In genomic region chr9:113179839-113180238, GRCh38 we compare ENCODE assay signal across 15 cellular contexts. TPM values are rescaled to one million over a fixed set of nuclear protein-coding genes. Genes with fewer than 3 reads are reported as not detected.
DNase-seq lines count a peak whose midpoint lies in the region; ATAC-seq and TF ChIP-seq lines count a peak whose summit lies in the region.
"Had no signal": no experiment of that assay in that cellular context is flagged by ENCODE, and none has a peak within 500 bp of the region (broad histone marks: within the 10 kb centered on the region; RNA-seq: fewer than 3 reads in every experiment).

No MANE protein-coding gene starts in this region.

- 0 to 62% (median 49%) methylated on average over 1 of the region's 1 CpG for WGBS in heart left ventricle, 4 donors

- peaks cover 0 to 11% (median 0%) of the 10 kb centered on the region in 12 donors for H3K4me1 ChIP-seq in heart left ventricle
- H3K4me1 ChIP-seq: SJSA1 had no signal

- no peaks in the 10 kb centered on the region for H3K27me3 ChIP-seq in heart left ventricle
- H3K27me3 ChIP-seq: SJSA1 had no signal

- H3K9me3 Mint-ChIP-seq in T-cell, result no peaks in the 10 kb centered on the region
- no peaks in the 10 kb centered on the region for H3K9me3 Mint-ChIP-seq in activated naive CD8-positive, alpha-beta T cell treated with anti-CD3 and anti-CD28 coated beads, Interleukin-2, amount 50 U/mL, for 24 hours
- H3K9me3 Mint-ChIP-seq: CD8-positive, alpha-beta T cell; GM23338 had no signal

- H3K27ac ChIP-seq in heart left ventricle, result peak overlapping the region in 10 of 12 donors; percentile 5 to 70 (median 50)
- H3K27ac ChIP-seq: RWPE1, SJSA1 had no signal

- POLR2A ChIA-PET in T-cell (lab: Charles Lee), result no interaction called here

- H3K27ac Mint-ChIP-seq in T-cell, result no peak overlapping the region
- no peak overlapping the region for H3K27ac Mint-ChIP-seq in activated naive CD8-positive, alpha-beta T cell treated with anti-CD3 and anti-CD28 coated beads, Interleukin-2, amount 50 U/mL, for 24 hours
- H3K27ac Mint-ChIP-seq: GM23338 had no signal

- intact Hi-C loops in heart left ventricle (cut with DNase I), result loop anchor here in 1 of 10 donors (10.0 kb wide), 1 partner anchor 95 kb away; the partner anchor contains the start of genes CDC26 and PRPF4

- no peaks in the 10 kb centered on the region for H3K4me1 Mint-ChIP-seq in T-cell
- no peaks in the 10 kb centered on the region for H3K4me1 Mint-ChIP-seq in activated naive CD8-positive, alpha-beta T cell treated with anti-CD3 and anti-CD28 coated beads, Interleukin-2, amount 50 U/mL, for 24 hours
- H3K4me1 Mint-ChIP-seq: GM23338 had no signal

- DNase-seq in GM12865 (ENCODE audit: low read depth) (peak; percentile 12), heart left ventricle (no peak), T-cell (no peak), EL (no peak), ureter (ENCODE audit: low spot score) (no peak)
- no peak for DNase-seq in activated naive CD8-positive, alpha-beta T cell treated with anti-CD3 and anti-CD28 coated beads, Interleukin-2, amount 50 U/mL, for 24 hours
- DNase-seq: CD8-positive, alpha-beta T cell; NCI-H187 treated with DMSO at 0.1 percent for 48 hours; NCI-H748 treated with DMSO at 0.1 percent for 48 hours; PC-3 had no signal

- peaks cover 0 to 100% (median 96%) of the 10 kb centered on the region in 9 donors for H3K36me3 ChIP-seq in heart left ventricle

- no peaks in the 10 kb centered on the region for H3K27me3 Mint-ChIP-seq in T-cell
- no peaks in the 10 kb centered on the region for H3K27me3 Mint-ChIP-seq in activated naive CD8-positive, alpha-beta T cell treated with anti-CD3 and anti-CD28 coated beads, Interleukin-2, amount 50 U/mL, for 24 hours

- CTCF ChIA-PET in T-cell (lab: Charles Lee), result interaction anchor here in 1 of 2 donors (0.7 kb wide), 1 partner anchor 471 kb away, joined by 3 read pairs; no protein-coding TSS in a partner anchor

- no peak overlapping the region for H3K4me3 Mint-ChIP-seq in T-cell
- H3K4me3 Mint-ChIP-seq in activated naive CD8-positive, alpha-beta T cell treated with anti-CD3 and anti-CD28 coated beads, Interleukin-2, amount 50 U/mL, for 24 hours, result no peak overlapping the region
- H3K4me3 Mint-ChIP-seq: CD8-positive, alpha-beta T cell; GM23338 had no signal

- H3K9me3 ChIP-seq in heart left ventricle, result no peaks in the 10 kb centered on the region
- H3K9me3 ChIP-seq: SJSA1 had no signal

- no peak for TF ChIP-seq CTCF in GM12865 (IDR thresholded peaks at IDR 0.05; ENCODE audit: insufficient read depth, low read depth, low read length, missing control alignments)
- no peak for TF ChIP-seq CTCF in heart left ventricle (IDR thresholded peaks at IDR 0.05)

- no peak for TF ChIP-seq POLR2A in heart left ventricle (IDR thresholded peaks at IDR 0.05)

- peaks cover 80% of the 10 kb centered on the region for H3K36me3 Mint-ChIP-seq in T-cell
- H3K36me3 Mint-ChIP-seq in activated naive CD8-positive, alpha-beta T cell treated with anti-CD3 and anti-CD28 coated beads, Interleukin-2, amount 50 U/mL, for 24 hours (ENCODE audit: low read depth), result peaks cover 64% of the 10 kb centered on the region

- H3K4me3 ChIP-seq in GM12865 (ENCODE audit: low read depth, low read length) (no peak overlapping the region), heart left ventricle (no peak overlapping the region)
- H3K4me3 ChIP-seq: GM23338, SJSA1 had no signal

- ATAC-seq in GM19035 (IDR thresholded peaks at IDR 0.05; ENCODE audit: unreplicated experiment) (peak; percentile 58), HG03039 (IDR thresholded peaks at IDR 0.05; ENCODE audit: unreplicated experiment) (peak; percentile 71), heart left ventricle (peak; percentile 74 to 82 (median 78)), T-cell (replicated peaks in 1 of 4) (no peak)
- no peak for ATAC-seq in activated naive CD8-positive, alpha-beta T cell treated with anti-CD3 and anti-CD28 coated beads, Interleukin-2, amount 50 U/mL, for 24 hours
- ATAC-seq: CD8-positive, alpha-beta T cell; GM23338; PC-3 had no signal

RNA-seq across cellular contexts. Expression of gene SLC31A2, which starts 29.0 kb away (rescaled TPM):
- total RNA-seq in heart left ventricle, result 10 to 100 TPM in 6 of 9 donors, 1 to 10 TPM in 3; 5.2 to 26.4 (median 13.8) TPM
- polyA plus RNA-seq in heart left ventricle, result 10 to 100 TPM in 1 of 2 donors, 1 to 10 TPM in 1; 9.6 to 17.8 TPM
- 1 to 10 TPM; 3.4 to 6.1 (median 4.0) TPM for total RNA-seq in T-cell
- 8.9 TPM for total RNA-seq in ureter

RNA-seq across cellular contexts. Expression of gene FKBP15, which starts 41.2 kb away (rescaled TPM):
- total RNA-seq in heart left ventricle (10 to 100 TPM; 15.8 to 45.5 (median 18.7) TPM), T-cell (10 to 100 TPM; 22.2 to 31.8 (median 29.5) TPM), ureter (43.9 TPM)
- polyA plus RNA-seq in heart left ventricle, result 10 to 100 TPM in 1 of 2 donors, 1 to 10 TPM in 1; 9.9 to 16.1 TPM

RNA-seq across cellular contexts. Expression of gene SLC31A1, which starts 41.5 kb away (rescaled TPM):
- total RNA-seq in heart left ventricle (10 to 100 TPM in 6 of 9 donors, 1 to 10 TPM in 3; 7.9 to 18.2 (median 10.7) TPM), T-cell (1 to 10 TPM; 2.7 to 7.1 (median 4.2) TPM), ureter (26.3 TPM)
- 10 to 100 TPM in 1 of 2 donors, 1 to 10 TPM in 1; 4.2 to 22.3 TPM for polyA plus RNA-seq in heart left ventricle

Comparison
In these comparisons a context has a peak if more than half of its experiments do, and no peak if none do; other contexts are left out.
1. ATAC-seq: peak in GM19035 (single experiment), HG03039 (single experiment) and heart left ventricle (4 of 4); none in T-cell (0 of 4) and activated naive CD8-positive, alpha-beta T cell treated with anti-CD3 and anti-CD28 coated beads, Interleukin-2, amount 50 U/mL, for 24 hours (single experiment).